Comparison of ENCODE assay signal across 8 cellular contexts in genomic region chr9:69653261-69653660, GRCh38.
"Had no signal": no experiment of that assay in that cellular context is flagged by ENCODE, and none has a peak within 500 bp of the region (broad histone marks: within the 10 kb centered on the region; RNA-seq: fewer than 3 reads in every experiment).

No MANE protein-coding gene starts in this region.

- H3K9ac ChIP-seq: GM23248 had no signal

- H3K4me3 ChIP-seq: GM23248, K562 had no signal

- DNase-seq: GM23248, GOT3, H9, HCEC 1CT, IMR-90 had no signal

- H2AFZ ChIP-seq: GM23248 had no signal

- FAIRE-seq: H54, K562 had no signal

- H3K27ac ChIP-seq: GM23248, HL-60 had no signal

- ATAC-seq: K562 had no signal
